Comparison of ENCODE assay signal across 28 cellular contexts in genomic region chr7:54159088-54159487, GRCh38.
"Had no signal": no experiment of that assay in that cellular context is flagged by ENCODE, and none has a peak within 500 bp of the region (broad histone marks: within the 10 kb centered on the region; RNA-seq: fewer than 3 reads in every experiment).

No MANE protein-coding gene starts in this region.

- H3K4me1 ChIP-seq: esophagus muscularis mucosa, foreskin keratinocyte, gastrocnemius medialis, heart left ventricle had no signal

- DNase-seq: activated CD4-positive, alpha-beta T cell treated with anti-CD3 and anti-CD28 coated beads for 1 hour; activated CD4-positive, alpha-beta T cell treated with anti-CD3 and anti-CD28 coated beads for 48 hours; activated CD4-positive, alpha-beta T cell treated with anti-CD3 and anti-CD28 coated beads, Interleukin-2, amount 50 U/mL, for 1 hour; activated CD4-positive, alpha-beta T cell treated with anti-CD3 and anti-CD28 coated beads, Interleukin-2, amount 50 U/mL, for 48 hours; activated CD8-positive, alpha-beta memory T cell treated with anti-CD3 and anti-CD28 coated beads for 24 hours; activated CD8-positive, alpha-beta T cell treated with anti-CD3 and anti-CD28 coated beads for 36 hours; activated effector memory CD4-positive, alpha-beta T cell treated with Interleukin-2 at 50 U/mL for 16 hours; activated gamma-delta T cell treated with Interleukin-2 at 50 U/mL for 16 hours; activated naive CD4-positive, alpha-beta T cell treated with anti-CD3 and anti-CD28 coated beads, Interleukin-2, amount 50 U/mL, for 16 hours; activated naive CD4-positive, alpha-beta T cell treated with Interleukin-2 at 50 U/mL for 16 hours; activated T-cell treated with anti-CD3 and anti-CD28 coated beads, Interleukin-2, amount 50 U/mL, for 4 hours; amniotic stem cell; anterior cingulate cortex; brain microvascular endothelial cell; dermis blood vessel endothelial cell; effector CD4-positive, alpha-beta T cell; effector memory CD8-positive, alpha-beta T cell; erythroblast; foreskin keratinocyte; gastrocnemius medialis; glutamatergic neuron; heart left ventricle; hypothalamus had no signal

- H3K27ac ChIP-seq: brain microvascular endothelial cell, coronary artery, esophagus muscularis mucosa, foreskin keratinocyte, gastrocnemius medialis, heart left ventricle had no signal

- H3K27me3 ChIP-seq: brain microvascular endothelial cell, esophagus muscularis mucosa, foreskin keratinocyte, gastrocnemius medialis, heart left ventricle had no signal

- ATAC-seq: activated CD8-positive, alpha-beta T cell treated with anti-CD3 and anti-CD28 coated beads for 36 hours; activated T-cell treated with anti-CD3 and anti-CD28 coated beads, Interleukin-2, amount 50 U/mL, for 4 hours; activated T-helper 17 cell treated with anti-CD3 and anti-CD28 coated beads, Interleukin-2, amount 50 U/mL, for 72 hours; effector memory CD8-positive, alpha-beta T cell; foreskin keratinocyte; gastrocnemius medialis; heart left ventricle had no signal

- FAIRE-seq: astrocyte, bronchial epithelial cell had no signal

- H3K36me3 ChIP-seq: brain microvascular endothelial cell, esophagus muscularis mucosa, gastrocnemius medialis, heart left ventricle had no signal

- H3K9me3 ChIP-seq: esophagus muscularis mucosa, gastrocnemius medialis had no signal

- H3K4me3 ChIP-seq: coronary artery, esophagus muscularis mucosa, gastrocnemius medialis, heart left ventricle had no signal
